Comparison of ENCODE assay signal across 8 cellular contexts in the genomic region with DNA sequence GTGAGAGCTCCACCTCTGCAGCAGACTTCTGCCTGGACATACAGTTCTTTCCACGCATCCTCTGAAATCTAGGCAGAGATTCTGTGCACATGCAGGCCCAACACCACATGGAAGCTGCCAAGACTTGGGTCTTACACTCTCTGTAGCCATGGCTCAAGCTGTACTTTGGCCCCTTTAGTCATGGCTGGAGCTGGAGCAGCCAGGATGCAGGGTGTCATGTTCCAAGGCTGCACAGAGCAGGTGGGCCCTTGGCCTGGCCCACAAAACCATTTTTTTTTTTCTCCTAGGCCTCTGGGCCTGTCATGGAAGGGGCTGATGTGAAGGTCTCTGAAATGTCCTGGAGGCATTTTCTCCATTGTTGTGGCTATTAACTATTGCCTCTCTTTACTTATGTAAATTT.
"Had no signal": no experiment of that assay in that cellular context is flagged by ENCODE, and none has a peak within 500 bp of the region (broad histone marks: within the 10 kb centered on the region; RNA-seq: fewer than 3 reads in every experiment).

No MANE protein-coding gene starts in this region.

- DNase-seq: GDM1, GF-D8 had no signal

- FAIRE-seq: G401.6, GM12878, GM12891, GM12892, GM18507, GM19239 had no signal

- ATAC-seq: GM12878 had no signal

- H3K4me3 ChIP-seq: GM12878 had no signal
